Comparison of ENCODE assay signal across 8 cellular contexts in the genomic region with DNA sequence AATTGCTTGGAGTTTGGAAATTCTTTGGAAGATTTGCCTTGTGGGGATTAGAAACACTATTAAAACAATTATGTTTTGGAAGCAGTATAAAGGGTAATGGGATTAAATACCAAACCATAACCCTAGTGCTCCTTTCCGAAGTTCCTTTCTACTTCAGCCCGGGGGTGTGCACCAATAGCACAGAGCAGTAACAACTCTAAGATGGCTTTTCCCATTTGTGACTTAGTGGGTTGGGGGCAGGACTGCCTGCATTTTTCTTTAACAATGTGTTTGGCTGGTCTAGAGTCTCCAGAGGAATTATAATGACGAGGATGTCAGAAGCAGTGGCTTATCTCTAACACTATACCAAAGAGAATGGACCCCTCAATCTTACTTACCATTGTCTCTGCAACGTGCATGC. TPM values are rescaled to one million over a fixed set of nuclear protein-coding genes. Genes with fewer than 3 reads are reported as not detected.
"Had no signal": no experiment of that assay in that cellular context is flagged by ENCODE, and none has a peak within 500 bp of the region (broad histone marks: within the 10 kb centered on the region; RNA-seq: fewer than 3 reads in every experiment).

No MANE protein-coding gene starts in this region.

- H3K27ac ChIP-seq: GM23248 had no signal

- DNase-seq: GM23248, GOT3, H7, H9, HCEC 1CT, HFFc6 had no signal

- ATAC-seq: GM23338, HCT116 had no signal

- H3K4me2 ChIP-seq: GM23338 had no signal

- H3K9ac ChIP-seq: GM23248 had no signal

- H3K4me3 ChIP-seq: GM23248, GM23338 had no signal

- H2AFZ ChIP-seq: GM23248, GM23338 had no signal

RNA-seq across cellular contexts. Expression of gene IL17D, which starts 11.9 kb away (rescaled TPM):
- total RNA-seq: H7 had no signal
